Comparison of ENCODE assay signal across 8 cellular contexts in genomic region chr16:3612510-3613466, GRCh38. TPM values are rescaled to one million over a fixed set of nuclear protein-coding genes. Genes with fewer than 3 reads are reported as not detected.
A peak's percentile ranks its signal among the peaks of the same experiment; 100 is the strongest.
DNase-seq lines count a peak whose midpoint lies in the region; ATAC-seq and TF ChIP-seq lines count a peak whose summit lies in the region.

No MANE protein-coding gene starts in this region.

- POLR2A ChIA-PET in CD4-positive, alpha-beta memory T cell (lab: Charles Lee; ENCODE audit: partially characterized antibody), result interaction anchor here (1.1 to 1.5 kb wide), 4 partner anchors 13 to 212 kb away, joined by 3 to 32 read pairs (median 4); partner anchors contain the start of genes NLRC3, ZNF174 and ZSCAN32

- H3K36me3 ChIP-seq in CD4-positive, alpha-beta memory T cell (ENCODE audit: insufficient read depth, low read length), result no peaks in the 10 kb centered on the region

- TF ChIP-seq CTCF in NB4 (IDR thresholded peaks at IDR 0.05; ENCODE audit: low read depth, low read length), result no peak
- no peak for TF ChIP-seq CTCF in dorsolateral prefrontal cortex (IDR thresholded peaks at IDR 0.05 in 54 of 56, conservative IDR thresholded peaks at IDR 0.05 in 2 of 56; ENCODE audit: low read depth in 1 of 56, partially characterized antibody in 56 of 56)
- no peak for TF ChIP-seq CTCF in neural crest cell (conservative IDR thresholded peaks at IDR 0.05)

- ATAC-seq in HG02610 (IDR thresholded peaks at IDR 0.05; ENCODE audit: unreplicated experiment), result no peak

- H3K27ac ChIP-seq in CD4-positive, alpha-beta memory T cell (ENCODE audit: low read depth, low read length), result peak overlapping the region; percentile 92
- no peak overlapping the region for H3K27ac ChIP-seq in dorsolateral prefrontal cortex

- intact Hi-C loops in CD4-positive, alpha-beta memory T cell (cut with micrococcal nuclease), result loop anchor here (10.0 kb wide), 1 partner anchor 108 kb away; the partner anchor contains the start of gene CLUAP1
- intact Hi-C loops in dorsolateral prefrontal cortex (cut with DNase I), result loop anchor here (5.0 to 10.0 kb wide), 3 partner anchors 62 to 348 kb away; partner anchors contain the start of gene CREBBP (in 2 of the 2)

- CTCF ChIA-PET in CD4-positive, alpha-beta memory T cell (lab: Charles Lee; ENCODE audit: partially characterized antibody), result interaction anchor here (0.6 to 1.4 kb wide), 6 partner anchors 8 to 806 kb away, joined by 3 to 5 read pairs (median 3); partner anchors contain the start of gene NLRC3

- peaks cover 34% of the 10 kb centered on the region for H3K4me1 ChIP-seq in CD4-positive, alpha-beta memory T cell (ENCODE audit: insufficient read depth, low read length)

- H3K27me3 Mint-ChIP-seq in CD4-positive, alpha-beta memory T cell, result no peaks in the 10 kb centered on the region
- no peaks in the 10 kb centered on the region for H3K27me3 Mint-ChIP-seq in neural crest cell (ENCODE audit: low read depth)

- peak overlapping the region; percentile 97 to 100 (median 100) for H3K4me3 Mint-ChIP-seq in CD4-positive, alpha-beta memory T cell
- peak overlapping the region; percentile 99 for H3K4me3 Mint-ChIP-seq in neural crest cell

- H3K9me3 Mint-ChIP-seq in CD4-positive, alpha-beta memory T cell, result peaks cover 0 to 5% (median 0%) of the 10 kb centered on the region in 8 donors
- H3K9me3 Mint-ChIP-seq in neural crest cell, result peaks cover 2% of the 10 kb centered on the region

- H3K4me1 Mint-ChIP-seq in CD4-positive, alpha-beta memory T cell, result peaks cover 37 to 56% (median 47%) of the 10 kb centered on the region in 4 donors
- peaks cover 31% of the 10 kb centered on the region for H3K4me1 Mint-ChIP-seq in neural crest cell

- H3K27me3 ChIP-seq in CD4-positive, alpha-beta memory T cell (ENCODE audit: insufficient read depth, low read length), result no peaks in the 10 kb centered on the region
- no peaks in the 10 kb centered on the region for H3K27me3 ChIP-seq in dorsolateral prefrontal cortex

- peak overlapping the region in 1 of 2 donors; percentile 98 for H3K4me3 ChIP-seq in CD4-positive, alpha-beta memory T cell (ENCODE audit: low read length in 2 of 2)
- peak overlapping the region; percentile 84 for H3K4me3 ChIP-seq in NB4 (ENCODE audit: low read depth, low read length)
- peak overlapping the region in 56 of 59 donors; percentile 75 to 100 (median 97) for H3K4me3 ChIP-seq in dorsolateral prefrontal cortex

- TF ChIP-seq POLR2A in NB4 (IDR thresholded peaks at IDR 0.05; ENCODE audit: extremely low read depth, insufficient read length), result no peak

- no peaks in the 10 kb centered on the region for H3K9me3 ChIP-seq in CD4-positive, alpha-beta memory T cell (ENCODE audit: control insufficient read depth in 1 of 2, low read length in 2 of 2)

- H3K27ac Mint-ChIP-seq in CD4-positive, alpha-beta memory T cell, result peak overlapping the region; percentile 44 to 99 (median 88)
- no peak overlapping the region for H3K27ac Mint-ChIP-seq in neural crest cell (ENCODE audit: unreplicated experiment)

- no peak for DNase-seq in CD4-positive, alpha-beta memory T cell
- peak; percentile 69 for DNase-seq in NB4 (ENCODE audit: low read depth)
- DNase-seq in dorsolateral prefrontal cortex, result peak in 1 of 10 donors; percentile 24
- no peak for DNase-seq in neural crest cell (ENCODE audit: low read depth, low spot score)
- no peak for DNase-seq in middle frontal gyrus (ENCODE audit: extremely low spot score, low spot score)
- DNase-seq in dermis blood vessel endothelial cell, result no peak
- no peak for DNase-seq in DMS153 treated with DMSO at 0.1 percent for 48 hours (lab: John Stamatoyannopoulos, UW; ENCODE audit: unreplicated experiment)

- peaks cover 10 to 33% of the 10 kb centered on the region in 2 donors for H3K36me3 Mint-ChIP-seq in CD4-positive, alpha-beta memory T cell
- peaks cover 2% of the 10 kb centered on the region for H3K36me3 Mint-ChIP-seq in neural crest cell (ENCODE audit: low read depth)

RNA-seq across cellular contexts. Expression of gene SLX4, which starts 1.4 kb away (rescaled TPM):
- total RNA-seq in CD4-positive, alpha-beta memory T cell, result 1 to 10 TPM; 5.7 to 6.7 TPM
- polyA plus RNA-seq in CD4-positive, alpha-beta memory T cell, result under 1 TPM in 1 of 2 donors, not detected in 1; 0.87 TPM
- total RNA-seq in dorsolateral prefrontal cortex (10 to 100 TPM in 114 of 120 experiments, 1 to 10 TPM in 6; 7.3 to 19.3 (median 12.6) TPM), neural crest cell (17.2 and 17.7 TPM in 2 replicates), dermis blood vessel endothelial cell (2.7 and 5.6 TPM in 2 replicates)

RNA-seq across cellular contexts. Expression of gene NLRC3, which starts 35.6 kb away (rescaled TPM):
- 100 to 1,000 TPM; 111 TPM for total RNA-seq in CD4-positive, alpha-beta memory T cell
- polyA plus RNA-seq in CD4-positive, alpha-beta memory T cell, result 10 to 100 TPM; 13.1 to 39.3 TPM
- total RNA-seq in dorsolateral prefrontal cortex (1 to 10 TPM in 11 of 120 experiments, under 1 TPM in 104, not detected in 5; 0.06 to 2.1 (median 0.39) TPM), neural crest cell (0.18 TPM in 1 of 2 replicates, not detected in the other), dermis blood vessel endothelial cell (2.0 and 9.5 TPM in 2 replicates)

RNA-seq across cellular contexts. Expression of gene DNASE1, which starts 41.7 kb away (rescaled TPM):
- total RNA-seq in CD4-positive, alpha-beta memory T cell, result 10 to 100 TPM; 51.2 to 59.9 TPM
- polyA plus RNA-seq in CD4-positive, alpha-beta memory T cell, result 1 to 10 TPM in 1 of 2 donors, not detected in 1; 7.7 TPM
- 10 to 100 TPM; 10.7 to 42.2 (median 23.0) TPM for total RNA-seq in dorsolateral prefrontal cortex
- total RNA-seq in neural crest cell, result 23.6 and 26.0 TPM in 2 replicates
- 16.8 and 20.8 TPM in 2 replicates for total RNA-seq in dermis blood vessel endothelial cell

Comparison
In these comparisons a context has a peak if more than half of its experiments do, and no peak if none do; other contexts are left out.
1. RNA of gene NLRC3, which starts 35.6 kb away (total RNA-seq): 111 TPM in CD4-positive, alpha-beta memory T cell; 2.0 to 9.5 TPM in dermis blood vessel endothelial cell, 0.06 to 2.1 TPM in dorsolateral prefrontal cortex and 0.18 TPM in neural crest cell; every median in the first group is over 10 times any median in the second.